Comparison of ENCODE assay signal across 20 cellular contexts in the genomic region with DNA sequence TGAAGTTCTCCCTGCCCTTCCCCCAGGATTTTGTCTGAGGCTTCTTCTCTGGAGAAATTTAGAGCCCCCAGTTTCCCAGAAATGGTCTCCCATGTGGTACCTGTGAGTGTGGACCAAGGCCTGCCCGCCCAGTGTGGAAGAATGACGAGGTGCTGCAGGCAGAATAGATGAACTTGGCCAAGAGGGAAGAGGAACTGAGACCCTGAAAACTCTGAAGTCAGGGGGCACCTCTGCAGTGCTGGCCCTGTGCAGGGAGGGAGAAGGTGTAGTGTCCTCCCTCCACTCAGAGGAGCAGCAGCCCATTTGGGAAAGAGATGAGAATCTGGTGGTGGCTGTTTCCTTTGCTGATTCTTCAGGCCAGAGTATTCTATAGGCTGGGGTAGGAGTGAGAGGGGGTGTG.
"Had no signal": no experiment of that assay in that cellular context is flagged by ENCODE, and none has a peak within 500 bp of the region (broad histone marks: within the 10 kb centered on the region; RNA-seq: fewer than 3 reads in every experiment).

No MANE protein-coding gene starts in this region.

- H3K4me3 Mint-ChIP-seq: endodermal cell, natural killer cell, neural progenitor cell had no signal

- FAIRE-seq: endothelial cell of umbilical vein, islet of Langerhans had no signal

- H3K36me3 Mint-ChIP-seq: natural killer cell had no signal

- H3K27ac Mint-ChIP-seq: endodermal cell, natural killer cell had no signal

- DNase-seq: colonic mucosa; dermis blood vessel endothelial cell; endodermal cell; foreskin melanocyte; heart left ventricle; hippocampal formation; kidney glomerular epithelial cell; mammary epithelial cell; natural killer cell; nucleus accumbens; ovary; sigmoid colon; stimulated activated CD4-positive, alpha-beta T cell treated with anti-CD3 and anti-CD28 coated beads, Interleukin-2, amount 100 ng/mL, for 24 hours; stimulated activated CD4-positive, alpha-beta T cell treated with anti-CD3 and anti-CD28 coated beads, Interleukin-4, amount 100 ng/mL, for 4 hours; stimulated activated naive CD4-positive, alpha-beta T cell treated with Interleukin-2 at 50 U/mL for 16 hours; tibial artery; upper lobe of left lung had no signal

- H3K4me1 Mint-ChIP-seq: natural killer cell had no signal

- ATAC-seq: heart left ventricle, natural killer cell had no signal
